Comparison of ENCODE assay signal across 21 cellular contexts in genomic region chr5:126477281-126477680, GRCh38. TPM values are rescaled to one million over a fixed set of nuclear protein-coding genes. Genes with fewer than 3 reads are reported as not detected.
DNase-seq lines count a peak whose midpoint lies in the region; ATAC-seq and TF ChIP-seq lines count a peak whose summit lies in the region.
"Had no signal": no experiment of that assay in that cellular context is flagged by ENCODE, and none has a peak within 500 bp of the region (broad histone marks: within the 10 kb centered on the region; RNA-seq: fewer than 3 reads in every experiment).

No MANE protein-coding gene starts in this region.

- no peak overlapping the region for H3K27ac ChIP-seq in IMR-90 (ENCODE audit: insufficient read depth, low read length)
- H3K27ac ChIP-seq in mesenchymal stem cell (ENCODE audit: low read length, poor library complexity, severe bottlenecking), result no peak overlapping the region
- H3K27ac ChIP-seq in substantia nigra (ENCODE audit: low read depth, low read length, poor library complexity, severe bottlenecking), result peak overlapping the region; percentile 49
- H3K27ac ChIP-seq: colonic mucosa, epithelial cell of prostate, hepatocyte, KMS-11 had no signal

- no peak for TF ChIP-seq RAD21 in IMR-90 (IDR thresholded peaks at IDR 0.05; ENCODE audit: low read length)

- BruUV-seq in IMR-90 (replicated peaks; lab: Mats Ljungman, UMichigan), result no TSS peak

- H3K9me3 Mint-ChIP-seq in chondrocyte (ENCODE audit: low read depth), result no peaks in the 10 kb centered on the region
- H3K9me3 Mint-ChIP-seq: activated naive CD8-positive, alpha-beta T cell treated with anti-CD3 and anti-CD28 coated beads, Interleukin-2, amount 10 ng/mL, durations not matched to agents 7 days and 5 days; CD8-positive, alpha-beta memory T cell; GM23338; stimulated activated memory B cell treated with anti-CD40 and anti-IgM and Interleukin-4, amounts not matched to agents 10 μg/mL and 1 μg/mL and 100 μg/mL, for 72 hours had no signal

- no peak overlapping the region for H2BK5ac ChIP-seq in IMR-90 (ENCODE audit: low read depth, low read length, poor library complexity, severe bottlenecking)
- H2BK5ac ChIP-seq in mesenchymal stem cell (ENCODE audit: low read depth, low read length, poor library complexity, severe bottlenecking), result no peak overlapping the region

- intact Hi-C loops in IMR-90 (cut with micrococcal nuclease), result loop anchor here (5.0 kb wide), 1 partner anchor 55 kb away; the partner anchor contains the start of gene GRAMD2B

- H3K4me1 ChIP-seq in IMR-90 (ENCODE audit: control insufficient read depth, insufficient read depth, low read length), result peaks cover 8% of the 10 kb centered on the region
- H3K4me1 ChIP-seq in mesenchymal stem cell (ENCODE audit: control insufficient read depth, insufficient read depth, low read depth, low read length), result peaks cover 2% of the 10 kb centered on the region
- H3K4me1 ChIP-seq: colonic mucosa, Peyer's patch had no signal

- ATAC-seq in IMR-90 (ENCODE audit: low read depth), result no peak
- ATAC-seq: GM23338; left cardiac atrium; stimulated activated memory B cell treated with anti-CD40 and anti-IgM and Interleukin-4, amounts not matched to agents 10 μg/mL and 1 μg/mL and 100 μg/mL, for 72 hours had no signal

- no peak for TF ChIP-seq POLR2A in IMR-90 (IDR thresholded peaks at IDR 0.05; ENCODE audit: low read depth, low read length)

- H3K9ac ChIP-seq in IMR-90 (ENCODE audit: low read depth, low read length), result no peak overlapping the region
- peak overlapping the region; percentile 64 for H3K9ac ChIP-seq in mesenchymal stem cell (ENCODE audit: low read length)
- H3K9ac ChIP-seq: KMS-11 had no signal

- H3K56ac ChIP-seq in IMR-90 (ENCODE audit: extremely low read depth, insufficient read depth, low read length), result no peak overlapping the region

- H3K36me3 ChIP-seq in IMR-90 (ENCODE audit: control insufficient read depth, insufficient read depth, low read length), result peaks cover 5% of the 10 kb centered on the region; the same call in 1 of the 2 replicates
- H3K36me3 ChIP-seq in mesenchymal stem cell (ENCODE audit: control insufficient read depth in 1 of 2, insufficient read depth in 2 of 2, low read depth in 1 of 2, low read length in 2 of 2), result peaks cover 16 to 45% of the 10 kb centered on the region in 2 experiments
- H3K36me3 ChIP-seq: colonic mucosa had no signal

- no peak overlapping the region for H2AFZ ChIP-seq in IMR-90 (replicated peaks; ENCODE audit: low read length, poor library complexity)
- H2AFZ ChIP-seq in mesenchymal stem cell (ENCODE audit: low read depth, low read length), result no peak overlapping the region
- H2AFZ ChIP-seq: GM23338, hepatocyte had no signal

- H3K14ac ChIP-seq in IMR-90 (replicated peaks; ENCODE audit: low read depth, low read length) (no peak overlapping the region), mesenchymal stem cell (ENCODE audit: low read length in 2 of 2) (no peak overlapping the region)

- WGBS in IMR-90 (ENCODE audit: extremely low coverage in 2 of 2, insufficient read length in 1 of 2), 2 experiments, result no CpG with 5 or more reads among the region's 1 CpG
- WGBS in mesenchymal stem cell, result 75% methylated on average over 1 of the region's 1 CpG

- dilution Hi-C loops in IMR-90 (cut with HindIII; ENCODE audit: low sequenced_read_pairs, unreplicated experiment), result no loop called here

- H3K9me3 ChIP-seq in IMR-90 (ENCODE audit: control insufficient read depth, insufficient read depth, low read length) (no peaks in the 10 kb centered on the region), mesenchymal stem cell (ENCODE audit: control insufficient read depth, low read length) (no peaks in the 10 kb centered on the region)
- H3K9me3 ChIP-seq: colonic mucosa, Peyer's patch had no signal

- TF ChIP-seq CTCF in IMR-90 (conservative IDR thresholded peaks at IDR 0.05; ENCODE audit: low read depth, low read length) (no peak), chondrocyte (IDR thresholded peaks at IDR 0.05) (no peak)

- POLR2A ChIA-PET in IMR-90 (lab: Charles Lee; ENCODE audit: unreplicated experiment), result no interaction called here

- H3K9me1 ChIP-seq in IMR-90 (ENCODE audit: insufficient read depth, low read length), result peaks cover 9% of the 10 kb centered on the region

- H3K27ac Mint-ChIP-seq in chondrocyte (ENCODE audit: unreplicated experiment), result peak overlapping the region; percentile 8
- H3K27ac Mint-ChIP-seq: activated naive CD8-positive, alpha-beta T cell treated with anti-CD3 and anti-CD28 coated beads, Interleukin-2, amount 10 ng/mL, durations not matched to agents 7 days and 5 days; CD8-positive, alpha-beta memory T cell; GM23338; stimulated activated memory B cell treated with anti-CD40 and anti-IgM and Interleukin-4, amounts not matched to agents 10 μg/mL and 1 μg/mL and 100 μg/mL, for 72 hours had no signal

- H4K8ac ChIP-seq in IMR-90 (ENCODE audit: low read depth in 2 of 2, low read length in 2 of 2) (no peak overlapping the region), mesenchymal stem cell (ENCODE audit: low read length) (no peak overlapping the region)

- H3K4ac ChIP-seq in IMR-90 (ENCODE audit: low read depth, low read length), result no peak overlapping the region
- H3K4ac ChIP-seq in mesenchymal stem cell (ENCODE audit: low read depth in 1 of 2, low read length in 2 of 2), result no peak overlapping the region

- no peaks in the 10 kb centered on the region for H4K20me1 ChIP-seq in IMR-90 (ENCODE audit: insufficient read depth, low read length)

- H3K79me1 ChIP-seq in IMR-90 (ENCODE audit: low read depth in 1 of 2, low read length in 2 of 2) (peaks cover 7 to 13% of the 10 kb centered on the region in 2 experiments; a peak in 3 of 4 replicates), mesenchymal stem cell (replicated peaks; ENCODE audit: low read length, poor library complexity, severe bottlenecking) (peaks cover 13% of the 10 kb centered on the region)

- H2BK12ac ChIP-seq in mesenchymal stem cell (ENCODE audit: low read length in 2 of 2), result no peak overlapping the region

- no peaks in the 10 kb centered on the region for H3K27me3 Mint-ChIP-seq in chondrocyte (ENCODE audit: low read depth)
- H3K27me3 Mint-ChIP-seq: activated naive CD8-positive, alpha-beta T cell treated with anti-CD3 and anti-CD28 coated beads, Interleukin-2, amount 10 ng/mL, durations not matched to agents 7 days and 5 days; CD8-positive, alpha-beta memory T cell; stimulated activated memory B cell treated with anti-CD40 and anti-IgM and Interleukin-4, amounts not matched to agents 10 μg/mL and 1 μg/mL and 100 μg/mL, for 72 hours had no signal

- H3K27me3 ChIP-seq in IMR-90 (ENCODE audit: control insufficient read depth, insufficient read depth, low read length) (no peaks in the 10 kb centered on the region), mesenchymal stem cell (ENCODE audit: control insufficient read depth in 1 of 2, insufficient read depth in 1 of 2, low read length in 2 of 2) (no peaks in the 10 kb centered on the region)
- H3K27me3 ChIP-seq: colonic mucosa, hepatocyte, Peyer's patch had no signal

- H2BK15ac ChIP-seq in IMR-90 (ENCODE audit: low read depth, low read length) (no peak overlapping the region), mesenchymal stem cell (ENCODE audit: low read depth, poor library complexity, severe bottlenecking) (no peak overlapping the region)

- H4K91ac ChIP-seq in IMR-90 (ENCODE audit: insufficient read depth, low read depth, low read length), result no peak overlapping the region
- no peak overlapping the region for H4K91ac ChIP-seq in mesenchymal stem cell (ENCODE audit: low read length)

- H3K18ac ChIP-seq in IMR-90 (ENCODE audit: low read depth, low read length), result no peak overlapping the region
- no peak overlapping the region for H3K18ac ChIP-seq in mesenchymal stem cell (ENCODE audit: low read depth in 1 of 2, low read length in 2 of 2)

- H2BK120ac ChIP-seq in IMR-90 (ENCODE audit: low read depth, low read length) (no peak overlapping the region), mesenchymal stem cell (ENCODE audit: low read depth, low read length) (no peak overlapping the region)

- H2AK5ac ChIP-seq in IMR-90 (ENCODE audit: low read depth, low read length), result no peak overlapping the region
- H2AK5ac ChIP-seq in mesenchymal stem cell (ENCODE audit: low read length, severe bottlenecking), result no peak overlapping the region

- H2AK9ac ChIP-seq in IMR-90 (replicated peaks; ENCODE audit: low read depth, low read length, poor library complexity), result no peak overlapping the region

- H3K4me2 ChIP-seq in IMR-90 (ENCODE audit: low read depth, low read length) (no peak overlapping the region), mesenchymal stem cell (ENCODE audit: low read length, poor library complexity, severe bottlenecking) (no peak overlapping the region)
- H3K4me2 ChIP-seq: GM23338, hepatocyte, KMS-11 had no signal

- in situ Hi-C loops in IMR-90 (cut with MboI; ENCODE audit: low sequenced_read_pairs), result no loop called here

- no peak overlapping the region for H3K23ac ChIP-seq in IMR-90 (ENCODE audit: low read depth, low read length)
- no peak overlapping the region for H3K23ac ChIP-seq in mesenchymal stem cell (ENCODE audit: low read length in 2 of 2)

- H3K4me3 ChIP-seq in IMR-90 (ENCODE audit: insufficient read depth, low read depth, low read length), result no peak overlapping the region
- peak overlapping the region in 1 of 2 experiments; percentile 22 for H3K4me3 ChIP-seq in mesenchymal stem cell (ENCODE audit: insufficient read depth in 1 of 2, low read depth in 1 of 2, low read length in 2 of 2)
- H3K4me3 ChIP-seq: colonic mucosa, GM23338, hepatocyte, Peyer's patch had no signal

- H3K4me3 Mint-ChIP-seq in chondrocyte (ENCODE audit: unreplicated experiment), result no peak overlapping the region
- H3K4me3 Mint-ChIP-seq: activated naive CD8-positive, alpha-beta T cell treated with anti-CD3 and anti-CD28 coated beads, Interleukin-2, amount 10 ng/mL, durations not matched to agents 7 days and 5 days; CD8-positive, alpha-beta memory T cell; GM23338; stimulated activated memory B cell treated with anti-CD40 and anti-IgM and Interleukin-4, amounts not matched to agents 10 μg/mL and 1 μg/mL and 100 μg/mL, for 72 hours had no signal

- no peak overlapping the region for H2BK20ac ChIP-seq in IMR-90 (ENCODE audit: low read depth, low read length)

- CTCF ChIA-PET in IMR-90 (lab: Yijun Ruan, JAX), result no interaction called here

- DNase-seq in IMR-90, result peak; percentile 46
- no peak for DNase-seq in chondrocyte (ENCODE audit: low spot score)
- no peak for DNase-seq in mesenchymal stem cell
- DNase-seq in substantia nigra (lab: John Stamatoyannopoulos, UW), result no peak
- DNase-seq in Kasumi-1 (lab: John Stamatoyannopoulos, UW), result no peak
- DNase-seq in activated CD8-positive, alpha-beta memory T cell treated with anti-CD3 and anti-CD28 coated beads, Interleukin-2, amount 50 U/mL, for 4 hours, result no peak
- DNase-seq in central memory CD4-positive, alpha-beta T cell, result no peak
- DNase-seq in NCI-H1417 treated with DMSO at 0.1 percent for 48 hours (lab: John Stamatoyannopoulos, UW), result no peak
- DNase-seq: activated CD4-positive, alpha-beta T cell treated with anti-CD3 and anti-CD28 coated beads, Interleukin-2, amount 50 U/mL, for 1 hour; activated naive CD8-positive, alpha-beta T cell treated with anti-CD3 and anti-CD28 coated beads, Interleukin-2, amount 10 ng/mL, durations not matched to agents 7 days and 5 days; activated T-cell treated with anti-CD3 and anti-CD28 coated beads, Interleukin-2, amount 50 U/mL, for 1 hour; CD8-positive, alpha-beta memory T cell; colonic mucosa; left cardiac atrium; NCI-H1105 treated with DMSO at 0.1 percent for 48 hours; Peyer's patch had no signal

- H3K4me1 Mint-ChIP-seq in chondrocyte (ENCODE audit: low read depth), result peaks cover 41% of the 10 kb centered on the region
- H3K4me1 Mint-ChIP-seq: activated naive CD8-positive, alpha-beta T cell treated with anti-CD3 and anti-CD28 coated beads, Interleukin-2, amount 10 ng/mL, durations not matched to agents 7 days and 5 days; CD8-positive, alpha-beta memory T cell; stimulated activated memory B cell treated with anti-CD40 and anti-IgM and Interleukin-4, amounts not matched to agents 10 μg/mL and 1 μg/mL and 100 μg/mL, for 72 hours had no signal

- no peak overlapping the region for H4K5ac ChIP-seq in IMR-90 (ENCODE audit: low read depth, low read length)

- peaks cover 37% of the 10 kb centered on the region for H3K36me3 Mint-ChIP-seq in chondrocyte (ENCODE audit: low read depth)

RNA-seq across cellular contexts. Expression of gene GRAMD2B, which starts 54.1 kb away (rescaled TPM):
- 15.8 and 20.3 TPM in 2 replicates for total RNA-seq in IMR-90 (2012; rRNA removed)
- polyA plus RNA-seq in IMR-90 (2012; rRNA removed), result 13.9 and 15.6 TPM in 2 replicates
- polyA plus RNA-seq in IMR-90 (2012; cell fraction: cytosol; rRNA removed), result 8.8 and 14.3 TPM in 2 replicates
- polyA plus RNA-seq in IMR-90 (2012; cell fraction: nucleus; rRNA removed; ENCODE audit: low replicate concordance), result 8.5 and 26.6 TPM in 2 replicates
- 56.5 to 72.4 TPM (median 61.5 TPM) in 3 replicates for total RNA-seq in chondrocyte
- polyA plus RNA-seq in mesenchymal stem cell (2013, experiment 1 of 2), result 26.5 TPM
- 26.7 TPM for polyA plus RNA-seq in mesenchymal stem cell (2013, experiment 2 of 2)
